8 cellular contexts compared by ENCODE assay signal in genomic region chr16:24013733-24014645, GRCh38.
A peak's percentile ranks its signal among the peaks of the same experiment; 100 is the strongest.
DNase-seq lines count a peak whose midpoint lies in the region; ATAC-seq and TF ChIP-seq lines count a peak whose summit lies in the region.

No MANE protein-coding gene starts in this region.

- no peaks in the 10 kb centered on the region for H3K9me3 Mint-ChIP-seq in CD4-positive, alpha-beta T cell
- no peaks in the 10 kb centered on the region for H3K9me3 Mint-ChIP-seq in T-cell

- H3K9me3 ChIP-seq in CD4-positive, alpha-beta T cell (ENCODE audit: control insufficient read depth, low read length), result no peaks in the 10 kb centered on the region

- H3K27me3 ChIP-seq in CD4-positive, alpha-beta T cell (ENCODE audit: control insufficient read depth, insufficient read depth, low read length), result no peaks in the 10 kb centered on the region

- no peak for TF ChIP-seq CTCF in CD4-positive, alpha-beta T cell (IDR thresholded peaks at IDR 0.05)

- peak overlapping the region; percentile 81 for H3K4me3 Mint-ChIP-seq in CD4-positive, alpha-beta T cell
- peak overlapping the region; percentile 34 to 72 (median 55) for H3K4me3 Mint-ChIP-seq in T-cell

- POLR2A ChIA-PET in CD4-positive, alpha-beta T cell (lab: Charles Lee), result interaction anchor here (1.1 to 2.7 kb wide), 4 partner anchors 13 to 150 kb away, joined by 5 to 10 read pairs (median 6); no protein-coding TSS in a partner anchor
- POLR2A ChIA-PET in T-cell (lab: Charles Lee), result interaction anchor here (0.5 to 0.6 kb wide), 3 partner anchors 54 to 251 kb away, joined by 3 to 5 read pairs (median 4); no protein-coding TSS in a partner anchor

- peak; percentile 18 to 58 (median 40) for DNase-seq in CD4-positive, alpha-beta T cell
- DNase-seq in T-cell, result peak; percentile 30 to 86 (median 71)
- DNase-seq in central memory CD4-positive, alpha-beta T cell, result peak; percentile 64
- DNase-seq in stimulated activated CD8-positive, alpha-beta memory T cell treated with anti-CD3 and anti-CD28 coated beads, Interleukin-4, amount 100 ng/mL, for 1 hour (ENCODE audit: low read depth in 2 of 2, low spot score in 1 of 2), result peak; percentile 27 to 35
- DNase-seq in NCI-H1048 (lab: John Stamatoyannopoulos, UW), result no peak
- no peak for DNase-seq in kidney tubule cell (ENCODE audit: low spot score)

- peak overlapping the region; percentile 86 for H3K27ac Mint-ChIP-seq in CD4-positive, alpha-beta T cell
- peak overlapping the region; percentile 95 to 98 for H3K27ac Mint-ChIP-seq in T-cell

- peaks cover 2% of the 10 kb centered on the region for H3K36me3 Mint-ChIP-seq in CD4-positive, alpha-beta T cell (ENCODE audit: low read depth)
- H3K36me3 Mint-ChIP-seq in T-cell, result peaks cover 9% of the 10 kb centered on the region

- H3K4me1 Mint-ChIP-seq in CD4-positive, alpha-beta T cell (ENCODE audit: low read depth), result peaks cover 62% of the 10 kb centered on the region
- peaks cover 58 to 72% (median 65%) of the 10 kb centered on the region in 3 donors for H3K4me1 Mint-ChIP-seq in T-cell

- CTCF ChIA-PET in CD4-positive, alpha-beta T cell (lab: Charles Lee), result interaction anchor here (1.1 to 2.0 kb wide), 5 partner anchors 8 to 213 kb away, joined by 3 to 9 read pairs (median 8); no protein-coding TSS in a partner anchor
- CTCF ChIA-PET in T-cell (lab: Charles Lee), result interaction anchor here (0.5 to 7.8 kb wide), 14 partner anchors 10 to 282 kb away, joined by 3 to 146 read pairs (median 4); no protein-coding TSS in a partner anchor

- H3K27me3 Mint-ChIP-seq in CD4-positive, alpha-beta T cell, result no peaks in the 10 kb centered on the region
- no peaks in the 10 kb centered on the region for H3K27me3 Mint-ChIP-seq in T-cell

- intact Hi-C loops in CD4-positive, alpha-beta T cell (cut with DNase I, micrococcal nuclease), result loop anchor here (5.0 kb wide), 2 partner anchors 62 to 152 kb away; no protein-coding TSS in a partner anchor

- H3K27ac ChIP-seq in CD4-positive, alpha-beta T cell (ENCODE audit: low read depth, low read length), result peak overlapping the region; percentile 62

- ATAC-seq in CD4-positive, alpha-beta T cell (ENCODE audit: poor library complexity), result peak; percentile 91
- ATAC-seq in GM19372 (IDR thresholded peaks at IDR 0.05; ENCODE audit: low read depth, unreplicated experiment), result peak; percentile 92
- peak; percentile 92 for ATAC-seq in HG03378 (IDR thresholded peaks at IDR 0.05; ENCODE audit: unreplicated experiment)
- peak; percentile 88 to 93 (median 90) for ATAC-seq in T-cell (replicated peaks in 1 of 4)

Comparison
In these comparisons a context has a peak if more than half of its experiments do, and no peak if none do; other contexts are left out.
1. DNase-seq: peak in CD4-positive, alpha-beta T cell (10 of 10), T-cell (34 of 34), central memory CD4-positive, alpha-beta T cell (single experiment) and stimulated activated CD8-positive, alpha-beta memory T cell treated with anti-CD3 and anti-CD28 coated beads, Interleukin-4, amount 100 ng/mL, for 1 hour (2 of 2); none in NCI-H1048 (single experiment) and kidney tubule cell (single experiment).
2. Peak in every context shown above with its lines, with median percentiles within 50 percentile points of each other: ATAC-seq.